ENCODE assay signal across 8 cellular contexts in genomic region chr9:97013151-97014132, GRCh38. TPM values are rescaled to one million over a fixed set of nuclear protein-coding genes. Genes with fewer than 3 reads are reported as not detected.
DNase-seq lines count a peak whose midpoint lies in the region; ATAC-seq, FAIRE-seq and TF ChIP-seq lines count a peak whose summit lies in the region.
"Not testable (repeated sequence)": the region's sequence is repeated elsewhere in the genome, so short reads cannot be mapped to it uniquely, and the experiment has no call there.

No MANE protein-coding gene starts in this region.

- peak overlapping the region; percentile 35 to 88 (median 76); a peak in 6 of 7 replicates for H3K9ac ChIP-seq in H1 (replicated peaks in 1 of 4; ENCODE audit: extremely low read depth in 1 of 4, low read depth in 3 of 4, low read length in 3 of 4)

- H2BK12ac ChIP-seq in H1 (ENCODE audit: low read depth, low read length), result not testable (repeated sequence)

- H3K9me3 ChIP-seq in CD8-positive, alpha-beta T cell (ENCODE audit: low read length); H1 (ENCODE audit: insufficient read depth in 2 of 2, low read depth in 1 of 2, low read length in 1 of 2): not testable (repeated sequence)

- not testable (repeated sequence) for H2BK5ac ChIP-seq in H1 (ENCODE audit: low read depth, low read length)

- H3K4me1 ChIP-seq in CD8-positive, alpha-beta T cell (ENCODE audit: insufficient read depth, low read length); H1 (replicated peaks in 1 of 4; ENCODE audit: control insufficient read depth in 3 of 4, insufficient read depth in 4 of 4, low read length in 3 of 4): not testable (repeated sequence)

- peaks cover 0 to 29% of the 10 kb centered on the region in 2 experiments; a peak in 2 of 4 replicates for H3K79me2 ChIP-seq in H1 (ENCODE audit: control insufficient read depth in 1 of 2, insufficient read depth in 2 of 2, low read length in 2 of 2)

- not testable (repeated sequence) for H3K14ac ChIP-seq in H1 (ENCODE audit: insufficient read length)

- H2BK120ac ChIP-seq in H1 (replicated peaks; ENCODE audit: low read depth, low read length), result not testable (repeated sequence)

- peak in 1 of 2 experiments; percentile 56; a peak in 2 of 3 replicates for TF ChIP-seq POLR2A in H1 (IDR thresholded peaks at IDR 0.05; ENCODE audit: control extremely low read depth in 1 of 2, low read depth in 2 of 2, low read length in 2 of 2)

- H3K23me2 ChIP-seq in H1 (ENCODE audit: low read depth, low read length), result not testable (repeated sequence)

- not testable (repeated sequence) for H3K18ac ChIP-seq in H1 (ENCODE audit: extremely low read depth, low read length)

- H3K27me3 ChIP-seq in CD8-positive, alpha-beta T cell (ENCODE audit: insufficient read depth, low read length); H1 (replicated peaks in 1 of 4; ENCODE audit: control insufficient read depth in 3 of 4, extremely low read depth in 1 of 4, insufficient read depth in 3 of 4, low read length in 3 of 4): not testable (repeated sequence)

- intact Hi-C loops in CD8-positive, alpha-beta T cell (cut with DNase I, micrococcal nuclease), result loop anchor here in 1 of 2 experiments (10.0 kb wide), 1 partner anchor 159 kb away; the partner anchor contains the start of gene ZNF782

- peak overlapping the region; percentile 43 for H4K5ac ChIP-seq in H1 (ENCODE audit: insufficient read length, low read depth, low read length)

- not testable (repeated sequence) for H2AFZ ChIP-seq in H1 (ENCODE audit: low read length)

- not testable (repeated sequence) for FAIRE-seq in H1 (lab: Jason Lieb, UNC)

- POLR2A ChIA-PET in CD8-positive, alpha-beta T cell (lab: Charles Lee); H1 (lab: Charles Lee; ENCODE audit: partially characterized antibody): not testable (repeated sequence)

- peak overlapping the region; percentile 85; the same call in 1 of the 2 replicates for H4K8ac ChIP-seq in H1 (ENCODE audit: extremely low read depth, insufficient read depth, low read length)

- H4K91ac ChIP-seq in H1 (replicated peaks; ENCODE audit: insufficient read length, low read length), result not testable (repeated sequence)

- H3K4me2 ChIP-seq in H1 (ENCODE audit: insufficient read depth in 1 of 2, low read depth in 2 of 2, low read length in 2 of 2), result peak overlapping the region; percentile 68 to 77

- H3K9me3 Mint-ChIP-seq in CD8-positive, alpha-beta T cell; memory B cell: not testable (repeated sequence)

- not testable (repeated sequence) for H3K27me3 Mint-ChIP-seq in CD8-positive, alpha-beta T cell (ENCODE audit: low read depth); memory B cell

- ATAC-seq in CD8-positive, alpha-beta T cell, result peak; percentile 97
- peak; percentile 92 for ATAC-seq in memory B cell (ENCODE audit: low read depth)

- not testable (repeated sequence) for H3K79me1 ChIP-seq in H1 (ENCODE audit: low read depth, low read length)

- H3K4me3 Mint-ChIP-seq in CD8-positive, alpha-beta T cell, result peak overlapping the region; percentile 92
- H3K4me3 Mint-ChIP-seq in memory B cell, result peak overlapping the region; percentile 96

- peak overlapping the region; percentile 40 for H3K4me3 ChIP-seq in CD8-positive, alpha-beta T cell (ENCODE audit: low read depth, low read length)
- H3K4me3 ChIP-seq in H1 (ENCODE audit: extremely low read depth in 1 of 4, insufficient read depth in 2 of 4, low read depth in 3 of 4, low read length in 4 of 4), result peak overlapping the region; percentile 52 to 65 (median 55); a peak in 7 of 8 replicates

- peak overlapping the region; percentile 47 for H3K27ac ChIP-seq in CD8-positive, alpha-beta T cell (ENCODE audit: low read depth, low read length)
- not testable (repeated sequence) for H3K27ac ChIP-seq in H1 (ENCODE audit: low read depth, low read length)

- H3K4ac ChIP-seq in H1 (replicated peaks; ENCODE audit: insufficient read length, low read depth, low read length), result not testable (repeated sequence)

- H3K36me3 Mint-ChIP-seq in CD8-positive, alpha-beta T cell; memory B cell: not testable (repeated sequence)

- 3% methylated on average over 41 of the region's 97 CpGs; no CpG with 5 or more reads in 1 of the 2 experiments for WGBS in H1 (ENCODE audit: extremely low coverage in 1 of 2, insufficient coverage in 1 of 2, insufficient read length in 1 of 2, insufficient replicate concordance in 2 of 2, low coverage in 1 of 2, low lambda C conversion rate in 2 of 2, missing lambda C conversion rate in 1 of 2), 2 experiments

- peak; percentile 44 to 78 (median 68) for DNase-seq in CD8-positive, alpha-beta T cell
- DNase-seq in GM20000 (ENCODE audit: low spot score), result peak; percentile 59
- DNase-seq in HPDE6-E6E7 (ENCODE audit: extremely low spot score), result peak; percentile 12
- DNase-seq in NK-92 treated with Interleukin-12 subunit alpha and Interleukin-12 subunit beta, amount 100 ng/mL, for 24 hours (lab: John Stamatoyannopoulos, UW), result peak; percentile 59
- DNase-seq in activated CD8-positive, alpha-beta memory T cell treated with anti-CD3 and anti-CD28 coated beads for 48 hours (ENCODE audit: low read depth in 2 of 3, low spot score in 2 of 3), result peak; percentile 31 to 55 (median 40)
- peak in 1 of 2 experiments; percentile 81 for DNase-seq in H1 (ENCODE audit: low read depth in 1 of 2, low spot score in 2 of 2)
- peak; percentile 59 to 66 for DNase-seq in memory B cell (ENCODE audit: low spot score in 2 of 2)
- DNase-seq in stimulated activated CD8-positive, alpha-beta memory T cell treated with anti-CD3 and anti-CD28 coated beads, Interleukin-12 subunit alpha, Interleukin-12 subunit beta, amount 100 ng/mL, for 1 hour (ENCODE audit: low read depth), result peak; percentile 37

- H3K27ac Mint-ChIP-seq in CD8-positive, alpha-beta T cell, result peak overlapping the region; percentile 95
- peak overlapping the region; percentile 96 for H3K27ac Mint-ChIP-seq in memory B cell

- not testable (repeated sequence) for H3K36me3 ChIP-seq in CD8-positive, alpha-beta T cell (ENCODE audit: insufficient read depth, low read length); H1 (ENCODE audit: control insufficient read depth in 2 of 4, insufficient read depth in 4 of 4, low read length in 3 of 4)

- H3K4me1 Mint-ChIP-seq in CD8-positive, alpha-beta T cell (ENCODE audit: low read depth), result peaks cover 18% of the 10 kb centered on the region
- peaks cover 10% of the 10 kb centered on the region for H3K4me1 Mint-ChIP-seq in memory B cell

- H2BK15ac ChIP-seq in H1 (ENCODE audit: low read length), result not testable (repeated sequence)

- TF ChIP-seq RAD21 in H1 (IDR thresholded peaks at IDR 0.05 in 1 of 2, conservative IDR thresholded peaks at IDR 0.05 in 1 of 2; ENCODE audit: low read depth in 2 of 2, low read length in 2 of 2), result not testable (repeated sequence)

- CTCF ChIA-PET in CD8-positive, alpha-beta T cell (lab: Charles Lee), result not testable (repeated sequence)
- CTCF ChIA-PET in H1 (lab: Charles Lee; ENCODE audit: partially characterized antibody), result interaction anchor here (1.1 kb wide), 1 partner anchor 157 kb away, joined by 4 read pairs; no protein-coding TSS in a partner anchor

- H3K56ac ChIP-seq in H1 (replicated peaks; ENCODE audit: insufficient read length, low read depth, low read length), result not testable (repeated sequence)

- not testable (repeated sequence) for H4K20me1 ChIP-seq in H1 (replicated peaks in 1 of 2; ENCODE audit: control insufficient read depth in 1 of 2, insufficient read depth in 2 of 2, low read length in 2 of 2)

- TF ChIP-seq CTCF in CD8-positive, alpha-beta T cell (IDR thresholded peaks at IDR 0.05); GM20000 (IDR thresholded peaks at IDR 0.05; ENCODE audit: extremely low read depth, missing control alignments); H1 (IDR thresholded peaks at IDR 0.05; ENCODE audit: control extremely low read depth in 1 of 3, insufficient read depth in 1 of 3, low read depth in 1 of 3, low read length in 3 of 3): not testable (repeated sequence)

- not testable (repeated sequence) for H2AK5ac ChIP-seq in H1 (ENCODE audit: low read depth, low read length)

- not testable (repeated sequence) for H2BK20ac ChIP-seq in H1 (ENCODE audit: low read length)

- not testable (repeated sequence) for H3K23ac ChIP-seq in H1 (ENCODE audit: insufficient read length)

- TF ChIP-seq EP300 in H1 (IDR thresholded peaks at IDR 0.05; ENCODE audit: borderline replicate concordance in 1 of 2, low read depth in 2 of 2, low read length in 2 of 2), result not testable (repeated sequence)

TF ChIP-seq in H1, 55 proteins besides CTCF, POLR2A, EP300 and RAD21 (continues in another document):
- TF ChIP-seq TBP (IDR thresholded peaks at IDR 0.05; ENCODE audit: low read depth, low read length) (peak; percentile 23; the same call in 1 of the 2 replicates), CREB1 (IDR thresholded peaks at IDR 0.05) (peak; percentile 90), SP1 (IDR thresholded peaks at IDR 0.05; ENCODE audit: low read depth, low read length) (0 out of 2 replicates have a peak, but pooled peaks have one; percentile 31), POLR2AphosphoS5 (IDR thresholded peaks at IDR 0.05; ENCODE audit: low read depth, low read length) (peak; percentile 45; the same call in 1 of the 2 replicates), SIN3A (conservative IDR thresholded peaks at IDR 0.05 in 1 of 2, IDR thresholded peaks at IDR 0.05 in 1 of 2; ENCODE audit: low read depth in 1 of 2, low read length in 2 of 2) (0 out of 4 replicates have a peak, but pooled peaks of 1 of the 2 experiments have one; percentile 40), TAF1 (IDR thresholded peaks at IDR 0.05; ENCODE audit: low read depth, low read length) (peak; percentile 64; the same call in 1 of the 2 replicates), ATF3 (IDR thresholded peaks at IDR 0.05; ENCODE audit: insufficient read depth, low read depth, low read length) (0 out of 2 replicates have a peak, but pooled peaks have one; percentile 27)

RNA-seq across cellular contexts. Expression of gene CTSV, which starts 25.5 kb away (rescaled TPM):
- total RNA-seq in CD8-positive, alpha-beta T cell, result under 1 TPM in 1 of 2 experiments, not detected in 1; 0.22 TPM
- 113 and 114 TPM in 2 replicates for total RNA-seq in H1 (2021; fragmentation: NEBNext Ultra II Directional; extraction: Animal tissue kit (Norgen Biotek cat#: 25700))
- 57.0 and 91.0 TPM in 2 replicates for polyA plus RNA-seq in H1 (2011; rRNA removed)
- 120 TPM for polyA plus RNA-seq in H1 (2011; cell fraction: cytosol; rRNA removed)
- polyA plus RNA-seq in H1 (2011; cell fraction: nucleus; rRNA removed), result 49.1 TPM
- 144 to 161 TPM (median 149 TPM) in 4 replicates for polyA plus RNA-seq in H1 (2012, experiment 1 of 2)
- polyA plus RNA-seq in H1 (2012, experiment 2 of 2), result 23.4 TPM
- polyA plus RNA-seq in H1 (2013, experiment 1 of 2), result 96.5 TPM
- polyA plus RNA-seq in H1 (2013, experiment 2 of 2), result 110 TPM
- polyA minus RNA-seq in H1 (2011; rRNA and poly(A)+ RNA removed), result 71.6 and 77.0 TPM in 2 replicates
- 21.8 TPM for polyA minus RNA-seq in H1 (2011; cell fraction: cytosol; rRNA and poly(A)+ RNA removed)
- 36.7 TPM for polyA minus RNA-seq in H1 (2011; cell fraction: nucleus; rRNA and poly(A)+ RNA removed)

Comparison
In these comparisons a context has a peak if more than half of its experiments do, and no peak if none do; other contexts are left out.
1. RNA of gene CTSV, which starts 25.5 kb away (total RNA-seq): 113 to 114 TPM in H1; 0.22 TPM in CD8-positive, alpha-beta T cell; every median in the first group is over 10 times any median in the second.